In genomic region chr13:26497991-26498423, GRCh38 we compare ENCODE assay signal across 1 cellular context.
A peak's percentile ranks its signal among the peaks of the same experiment; 100 is the strongest.
TF ChIP-seq lines count a peak whose summit lies in the region.

No MANE protein-coding gene starts in this region.

TF ChIP-seq in SK-N-SH, 30 proteins besides CTCF, POLR2A, EP300 and RAD21 (continued from another document):
- TF ChIP-seq MEF2A (IDR thresholded peaks at IDR 0.05; ENCODE audit: borderline replicate concordance, low read depth) (no peak), TEAD4 (IDR thresholded peaks at IDR 0.05; ENCODE audit: borderline replicate concordance, insufficient read depth) (peak; percentile 90; the same call in 1 of the 2 replicates), FOXM1 (IDR thresholded peaks at IDR 0.05; ENCODE audit: low read depth) (no peak), POLR2AphosphoS5 (IDR thresholded peaks at IDR 0.05; ENCODE audit: low read depth, low read length) (peak; percentile 47; the same call in 1 of the 2 replicates)
